In genomic region chr3:77421916-77422315, GRCh38 we compare ENCODE assay signal across 24 cellular contexts.
DNase-seq lines count a peak whose midpoint lies in the region; ATAC-seq, FAIRE-seq and TF ChIP-seq lines count a peak whose summit lies in the region.
"Had no signal": no experiment of that assay in that cellular context is flagged by ENCODE, and none has a peak within 500 bp of the region (broad histone marks: within the 10 kb centered on the region; RNA-seq: fewer than 3 reads in every experiment).

No MANE protein-coding gene starts in this region.

- TF ChIP-seq CTCF in IMR-90 (conservative IDR thresholded peaks at IDR 0.05; ENCODE audit: low read depth, low read length): no peak
- no peak for TF ChIP-seq CTCF in PC-3 (conservative IDR thresholded peaks at IDR 0.05; ENCODE audit: low read depth, low read length)
- no peak for TF ChIP-seq CTCF in right atrium auricular region (IDR thresholded peaks at IDR 0.05)

- H3K36me3 ChIP-seq in IMR-90 (ENCODE audit: control insufficient read depth, insufficient read depth, low read length) (no peaks in the 10 kb centered on the region), PC-3 (ENCODE audit: low read depth, low read length) (no peaks in the 10 kb centered on the region), right atrium auricular region (no peaks in the 10 kb centered on the region)
- H3K36me3 ChIP-seq: Peyer's patch had no signal

- no peaks in the 10 kb centered on the region for H3K4me1 Mint-ChIP-seq in activated T-helper 1 cell treated with anti-CD3 and anti-CD28 coated beads, Interleukin-12 subunit alpha, Interleukin-12 subunit beta, Interleukin-2, Interleukin-4 antibody, amounts not matched to agents 30 ng/mL and 10 ng/mL and 1 ng/mL, durations not matched to agents 14 hours and 24 hours and 36 hours (ENCODE audit: low read depth)
- H3K4me1 Mint-ChIP-seq: IgD-negative memory B cell, T-helper 17 cell had no signal

- no peaks in the 10 kb centered on the region for H3K9me3 ChIP-seq in IMR-90 (ENCODE audit: control insufficient read depth, insufficient read depth, low read length)
- H3K9me3 ChIP-seq in PC-3 (ENCODE audit: low read length): no peaks in the 10 kb centered on the region
- no peaks in the 10 kb centered on the region for H3K9me3 ChIP-seq in right atrium auricular region
- H3K9me3 ChIP-seq: Peyer's patch, SK-N-SH had no signal

- no peaks in the 10 kb centered on the region for H3K9me1 ChIP-seq in IMR-90 (ENCODE audit: insufficient read depth, low read length)

- H3F3A ChIP-seq in PC-3 (ENCODE audit: low read length, unreplicated experiment): no peaks in the 10 kb centered on the region

- H3K27me3 ChIP-seq in IMR-90 (ENCODE audit: control insufficient read depth, insufficient read depth, low read length): no peaks in the 10 kb centered on the region
- H3K27me3 ChIP-seq in PC-3 (ENCODE audit: low read length): peaks cover 23% of the 10 kb centered on the region
- H3K27me3 ChIP-seq in right atrium auricular region: no peaks in the 10 kb centered on the region
- H3K27me3 ChIP-seq: Peyer's patch had no signal

- H4K5ac ChIP-seq in IMR-90 (ENCODE audit: low read depth, low read length): no peak overlapping the region

- H3K56ac ChIP-seq in IMR-90 (ENCODE audit: extremely low read depth, insufficient read depth, low read length): no peak overlapping the region

- H3K4me1 ChIP-seq in IMR-90 (ENCODE audit: control insufficient read depth, insufficient read depth, low read length) (no peaks in the 10 kb centered on the region), PC-3 (ENCODE audit: insufficient read depth, low read length) (no peaks in the 10 kb centered on the region), right atrium auricular region (no peaks in the 10 kb centered on the region)
- H3K4me1 ChIP-seq: Peyer's patch had no signal

- H3K27ac Mint-ChIP-seq in activated T-helper 1 cell treated with anti-CD3 and anti-CD28 coated beads, Interleukin-12 subunit alpha, Interleukin-12 subunit beta, Interleukin-2, Interleukin-4 antibody, amounts not matched to agents 30 ng/mL and 10 ng/mL and 1 ng/mL, durations not matched to agents 14 hours and 24 hours and 36 hours: no peak overlapping the region
- H3K27ac Mint-ChIP-seq: IgD-negative memory B cell, T-helper 17 cell had no signal

- TF ChIP-seq POLR2A in IMR-90 (IDR thresholded peaks at IDR 0.05; ENCODE audit: low read depth, low read length): no peak

- no peaks in the 10 kb centered on the region for H3K36me3 Mint-ChIP-seq in activated T-helper 1 cell treated with anti-CD3 and anti-CD28 coated beads, Interleukin-12 subunit alpha, Interleukin-12 subunit beta, Interleukin-2, Interleukin-4 antibody, amounts not matched to agents 30 ng/mL and 10 ng/mL and 1 ng/mL, durations not matched to agents 14 hours and 24 hours and 36 hours (ENCODE audit: low read depth)
- H3K36me3 Mint-ChIP-seq: IgD-negative memory B cell had no signal

- no peak overlapping the region for H2AK5ac ChIP-seq in IMR-90 (ENCODE audit: low read depth, low read length)

- H3K27ac ChIP-seq in IMR-90 (ENCODE audit: insufficient read depth, low read length) (no peak overlapping the region), PC-3 (ENCODE audit: low read length) (no peak overlapping the region), right atrium auricular region (no peak overlapping the region)
- H3K27ac ChIP-seq: KMS-11, Peyer's patch had no signal

- DNase-seq in NCI-H1417 (lab: John Stamatoyannopoulos, UW): peak in 2 of 3 experiments; percentile 20 to 62
- no peak for DNase-seq in NCI-H1417 treated with DMSO at 0.1 percent for 48 hours (lab: John Stamatoyannopoulos, UW)
- no peak for DNase-seq in IMR-90
- DNase-seq in PC-3: no peak
- DNase-seq in right atrium auricular region (ENCODE audit: low spot score): no peak
- DNase-seq in activated naive CD4-positive, alpha-beta T cell treated with Interleukin-2 at 50 U/mL for 16 hours: no peak
- DNase-seq in activated T-helper 1 cell treated with anti-CD3 and anti-CD28 coated beads, Interleukin-12 subunit alpha, Interleukin-12 subunit beta, Interleukin-2, Interleukin-4 antibody, amounts not matched to agents 30 ng/mL and 10 ng/mL and 1 ng/mL, durations not matched to agents 14 hours and 24 hours and 36 hours (ENCODE audit: low spot score): no peak
- DNase-seq: 8988T, DMS153, DND-41, H7, NCI-H1092, NCI-H1694 treated with DMSO at 0.1 percent for 48 hours, NCI-H2171 treated with DMSO at 0.1 percent for 48 hours, NCI-H446, NCI-H524 treated with DMSO at 0.1 percent for 48 hours, Peyer's patch, SIG-M5, SK-N-SH, T-helper 17 cell had no signal

- dilution Hi-C loops in IMR-90 (cut with HindIII; ENCODE audit: low sequenced_read_pairs, unreplicated experiment): no loop called here

- CTCF ChIA-PET in IMR-90 (lab: Yijun Ruan, JAX) (no interaction called here), PC-3 (lab: Charles Lee) (no interaction called here)

- H3K9ac ChIP-seq in IMR-90 (ENCODE audit: low read depth, low read length) (no peak overlapping the region), PC-3 (ENCODE audit: low read length) (no peak overlapping the region)
- H3K9ac ChIP-seq: KMS-11, SK-N-SH had no signal

- no peak for TF ChIP-seq RAD21 in IMR-90 (IDR thresholded peaks at IDR 0.05; ENCODE audit: low read length)

- no peak overlapping the region for H3K18ac ChIP-seq in IMR-90 (ENCODE audit: low read depth, low read length)

- H3K79me2 ChIP-seq in PC-3 (ENCODE audit: low read length): no peaks in the 10 kb centered on the region

- in situ Hi-C loops in IMR-90 (cut with MboI; ENCODE audit: low sequenced_read_pairs): no loop called here

- no peak overlapping the region for H3K4ac ChIP-seq in IMR-90 (ENCODE audit: low read depth, low read length)

- no peaks in the 10 kb centered on the region for H3K9me2 ChIP-seq in PC-3 (replicated peaks; ENCODE audit: low read length)
- H3K9me2 ChIP-seq: SK-N-SH had no signal

- H2AK9ac ChIP-seq in IMR-90 (replicated peaks; ENCODE audit: low read depth, low read length, poor library complexity): no peak overlapping the region

- intact Hi-C loops in IMR-90 (cut with micrococcal nuclease) (no loop called here), PC-3 (cut with micrococcal nuclease) (no loop called here)
- intact Hi-C loops in activated T-helper 1 cell treated with anti-CD3 and anti-CD28 coated beads, Interleukin-12 subunit alpha, Interleukin-12 subunit beta, Interleukin-2, Interleukin-4 antibody, amounts not matched to agents 30 ng/mL and 10 ng/mL and 1 ng/mL, durations not matched to agents 14 hours and 24 hours and 36 hours (cut with micrococcal nuclease): no loop called here

- no peaks in the 10 kb centered on the region for H3K27me3 Mint-ChIP-seq in activated T-helper 1 cell treated with anti-CD3 and anti-CD28 coated beads, Interleukin-12 subunit alpha, Interleukin-12 subunit beta, Interleukin-2, Interleukin-4 antibody, amounts not matched to agents 30 ng/mL and 10 ng/mL and 1 ng/mL, durations not matched to agents 14 hours and 24 hours and 36 hours (ENCODE audit: insufficient read depth)
- H3K27me3 Mint-ChIP-seq: IgD-negative memory B cell, T-helper 17 cell had no signal

- H3K79me1 ChIP-seq in IMR-90 (ENCODE audit: low read depth in 1 of 2, low read length in 2 of 2): no peaks in the 10 kb centered on the region

- BruUV-seq in IMR-90 (replicated peaks; lab: Mats Ljungman, UMichigan) (no TSS peak), PC-3 (replicated peaks; lab: Mats Ljungman, UMichigan) (no TSS peak)

- ATAC-seq in IMR-90 (ENCODE audit: low read depth) (no peak), PC-3 (no peak)
- ATAC-seq: T-helper 17 cell had no signal

- no CpG with 5 or more reads among the region's 5 CpGs for WGBS in IMR-90 (ENCODE audit: extremely low coverage in 2 of 2, insufficient read length in 1 of 2), 2 experiments

- peaks cover 7% of the 10 kb centered on the region for H3K9me3 Mint-ChIP-seq in activated T-helper 1 cell treated with anti-CD3 and anti-CD28 coated beads, Interleukin-12 subunit alpha, Interleukin-12 subunit beta, Interleukin-2, Interleukin-4 antibody, amounts not matched to agents 30 ng/mL and 10 ng/mL and 1 ng/mL, durations not matched to agents 14 hours and 24 hours and 36 hours

- H2AFZ ChIP-seq in IMR-90 (replicated peaks; ENCODE audit: low read length, poor library complexity): no peak overlapping the region
- peak overlapping the region; percentile 58 for H2AFZ ChIP-seq in PC-3 (ENCODE audit: low read length)

- H3K4me3 Mint-ChIP-seq in activated T-helper 1 cell treated with anti-CD3 and anti-CD28 coated beads, Interleukin-12 subunit alpha, Interleukin-12 subunit beta, Interleukin-2, Interleukin-4 antibody, amounts not matched to agents 30 ng/mL and 10 ng/mL and 1 ng/mL, durations not matched to agents 14 hours and 24 hours and 36 hours: no peak overlapping the region
- H3K4me3 Mint-ChIP-seq: IgD-negative memory B cell, T-helper 17 cell had no signal

- POLR2A ChIA-PET in IMR-90 (lab: Charles Lee; ENCODE audit: unreplicated experiment): no interaction called here
- POLR2A ChIA-PET in PC-3 (lab: Charles Lee; ENCODE audit: unreplicated experiment): no interaction called here

- no peak overlapping the region for H3K14ac ChIP-seq in IMR-90 (replicated peaks; ENCODE audit: low read depth, low read length)

- no peak overlapping the region for H4K91ac ChIP-seq in IMR-90 (ENCODE audit: insufficient read depth, low read depth, low read length)

- no peak overlapping the region for H3K4me2 ChIP-seq in IMR-90 (ENCODE audit: low read depth, low read length)
- no peak overlapping the region for H3K4me2 ChIP-seq in PC-3 (ENCODE audit: low read length)
- H3K4me2 ChIP-seq: KMS-11, SK-N-SH had no signal

- no peak overlapping the region for H4K8ac ChIP-seq in IMR-90 (ENCODE audit: low read depth in 2 of 2, low read length in 2 of 2)

- FAIRE-seq in islet of Langerhans (lab: Jason Lieb, UNC): peak; percentile 100
- FAIRE-seq: GM12892 had no signal

- no peaks in the 10 kb centered on the region for H4K20me1 ChIP-seq in IMR-90 (ENCODE audit: insufficient read depth, low read length)
- no peaks in the 10 kb centered on the region for H4K20me1 ChIP-seq in PC-3 (ENCODE audit: low read length)

- H2BK20ac ChIP-seq in IMR-90 (ENCODE audit: low read depth, low read length): no peak overlapping the region

- no peak overlapping the region for H2BK120ac ChIP-seq in IMR-90 (ENCODE audit: low read depth, low read length)

- no peak overlapping the region for H3K23ac ChIP-seq in IMR-90 (ENCODE audit: low read depth, low read length)

- H3K4me3 ChIP-seq in IMR-90 (ENCODE audit: insufficient read depth, low read depth, low read length): no peak overlapping the region
- H3K4me3 ChIP-seq in PC-3 (ENCODE audit: low read length): no peak overlapping the region
- no peak overlapping the region for H3K4me3 ChIP-seq in right atrium auricular region
- H3K4me3 ChIP-seq: Peyer's patch had no signal

- no peak overlapping the region for H2BK5ac ChIP-seq in IMR-90 (ENCODE audit: low read depth, low read length, poor library complexity, severe bottlenecking)

- no peak overlapping the region for H2BK15ac ChIP-seq in IMR-90 (ENCODE audit: low read depth, low read length)

TF ChIP-seq in IMR-90, 13 proteins besides CTCF, POLR2A, EP300 and RAD21 (continues in another document):
- TF ChIP-seq MAFK (IDR thresholded peaks at IDR 0.05; ENCODE audit: low read depth, low read length): peak; percentile 87
- TF ChIP-seq SMC3 (IDR thresholded peaks at IDR 0.05; ENCODE audit: low read depth, low read length): no peak
- TF ChIP-seq CEBPB (IDR thresholded peaks at IDR 0.05; ENCODE audit: low read depth, low read length): no peak
- no peak for TF ChIP-seq MAZ (IDR thresholded peaks at IDR 0.05; ENCODE audit: borderline replicate concordance, low read depth, low read length)
- no peak for TF ChIP-seq CHD1 (IDR thresholded peaks at IDR 0.05; ENCODE audit: low read depth, low read length)

Comparison
In these comparisons a context has a peak if more than half of its experiments do, and no peak if none do; other contexts are left out.
1. DNase-seq: peak in NCI-H1417 (2 of 3); none in NCI-H1417 treated with DMSO at 0.1 percent for 48 hours (single experiment), IMR-90 (single experiment), PC-3 (single experiment), right atrium auricular region (single experiment), activated naive CD4-positive, alpha-beta T cell treated with Interleukin-2 at 50 U/mL for 16 hours (single experiment) and activated T-helper 1 cell treated with anti-CD3 and anti-CD28 coated beads, Interleukin-12 subunit alpha, Interleukin-12 subunit beta, Interleukin-2, Interleukin-4 antibody, amounts not matched to agents 30 ng/mL and 10 ng/mL and 1 ng/mL, durations not matched to agents 14 hours and 24 hours and 36 hours (single experiment).